In genomic region chr20:4702562-4703280, GRCh38 we compare ENCODE assay signal across 23 cellular contexts. TPM values are rescaled to one million over a fixed set of nuclear protein-coding genes. Genes with fewer than 3 reads are reported as not detected.
DNase-seq lines count a peak whose midpoint lies in the region; ATAC-seq, FAIRE-seq and TF ChIP-seq lines count a peak whose summit lies in the region.
"Had no signal": no experiment of that assay in that cellular context is flagged by ENCODE, and none has a peak within 500 bp of the region (broad histone marks: within the 10 kb centered on the region; RNA-seq: fewer than 3 reads in every experiment).

No MANE protein-coding gene starts in this region.

- TF ChIP-seq POLR2A in GM12878 (IDR thresholded peaks at IDR 0.05; ENCODE audit: low read depth, low read length): no peak

- H3K4me3 Mint-ChIP-seq in activated CD8-positive, alpha-beta memory T cell treated with anti-CD3 and anti-CD28 coated beads, Interleukin-2, amount 10 ng/mL, durations not matched to agents 7 days and 5 days: no peak overlapping the region
- H3K4me3 Mint-ChIP-seq in neural progenitor cell: peak overlapping the region; percentile 7
- no peak overlapping the region for H3K4me3 Mint-ChIP-seq in activated T-helper 1 cell treated with anti-CD3 and anti-CD28 coated beads, Interleukin-12 subunit alpha, Interleukin-12 subunit beta, Interleukin-2, Interleukin-4 antibody, amounts not matched to agents 30 ng/mL and 10 ng/mL and 1 ng/mL, durations not matched to agents 14 hours and 24 hours and 36 hours
- H3K4me3 Mint-ChIP-seq: activated B cell treated with CpG ODN at 0.5 μM for 24 hours; activated naive CD4-positive, alpha-beta T cell treated with anti-CD3 and anti-CD28 coated beads, Interleukin-2, amount 50 U/mL, for 24 hours; IgD-negative memory B cell; stimulated activated memory B cell treated with anti-CD40 and anti-IgM and Interleukin-4, amounts not matched to agents 10 μg/mL and 1 μg/mL and 100 μg/mL, for 72 hours had no signal

- TF ChIP-seq RAD21 in GM12878 (IDR thresholded peaks at IDR 0.05; ENCODE audit: insufficient read depth, low read depth, low read length): no peak

- H3K4me1 Mint-ChIP-seq in activated CD8-positive, alpha-beta memory T cell treated with anti-CD3 and anti-CD28 coated beads, Interleukin-2, amount 10 ng/mL, durations not matched to agents 7 days and 5 days: peaks cover 3% of the 10 kb centered on the region
- peaks cover 41% of the 10 kb centered on the region for H3K4me1 Mint-ChIP-seq in neural progenitor cell
- peaks cover 4% of the 10 kb centered on the region for H3K4me1 Mint-ChIP-seq in activated T-helper 1 cell treated with anti-CD3 and anti-CD28 coated beads, Interleukin-12 subunit alpha, Interleukin-12 subunit beta, Interleukin-2, Interleukin-4 antibody, amounts not matched to agents 30 ng/mL and 10 ng/mL and 1 ng/mL, durations not matched to agents 14 hours and 24 hours and 36 hours (ENCODE audit: low read depth)

- peaks cover 20% of the 10 kb centered on the region for H3K79me2 ChIP-seq in PC-3 (ENCODE audit: low read length)
- no peaks in the 10 kb centered on the region for H3K79me2 ChIP-seq in GM12878 (ENCODE audit: control insufficient read depth, insufficient read depth, low read length)
- no peaks in the 10 kb centered on the region for H3K79me2 ChIP-seq in neural progenitor cell (ENCODE audit: low read depth)
- H3K79me2 ChIP-seq: parathyroid adenoma had no signal

- H3F3A ChIP-seq in PC-3 (ENCODE audit: low read length, unreplicated experiment): no peaks in the 10 kb centered on the region
- no peaks in the 10 kb centered on the region for H3F3A ChIP-seq in neural progenitor cell (ENCODE audit: low read depth)

- peaks cover 9% of the 10 kb centered on the region for H3K36me3 Mint-ChIP-seq in activated CD8-positive, alpha-beta memory T cell treated with anti-CD3 and anti-CD28 coated beads, Interleukin-2, amount 10 ng/mL, durations not matched to agents 7 days and 5 days
- peaks cover 13% of the 10 kb centered on the region for H3K36me3 Mint-ChIP-seq in neural progenitor cell
- H3K36me3 Mint-ChIP-seq in activated T-helper 1 cell treated with anti-CD3 and anti-CD28 coated beads, Interleukin-12 subunit alpha, Interleukin-12 subunit beta, Interleukin-2, Interleukin-4 antibody, amounts not matched to agents 30 ng/mL and 10 ng/mL and 1 ng/mL, durations not matched to agents 14 hours and 24 hours and 36 hours (ENCODE audit: low read depth): peaks cover 7% of the 10 kb centered on the region
- H3K36me3 Mint-ChIP-seq: IgD-negative memory B cell had no signal

- H3K9me3 ChIP-seq in PC-3 (ENCODE audit: low read length) (no peaks in the 10 kb centered on the region), GM12878 (replicated peaks; ENCODE audit: control insufficient read depth, insufficient read depth, low read length) (no peaks in the 10 kb centered on the region), neural progenitor cell (ENCODE audit: low read depth) (no peaks in the 10 kb centered on the region)
- H3K9me3 ChIP-seq: HAP-1 had no signal

- H3K4me1 ChIP-seq in PC-3 (ENCODE audit: insufficient read depth, low read length) (peaks cover 18% of the 10 kb centered on the region), GM12878 (ENCODE audit: control insufficient read depth, insufficient read depth, low read length) (no peaks in the 10 kb centered on the region), neural progenitor cell (peaks cover 11% of the 10 kb centered on the region)
- H3K4me1 ChIP-seq: parathyroid adenoma had no signal

- SMC1A ChIA-PET in GM12878 (lab: Charles Lee; ENCODE audit: uncharacterized antibody, unreplicated experiment): no interaction called here

- BruUV-seq in PC-3 (replicated peaks; lab: Mats Ljungman, UMichigan): no TSS peak
- BruUV-seq in GM12878 (replicated peaks; lab: Mats Ljungman, UMichigan): no TSS peak

- TF ChIP-seq CTCF in PC-3 (conservative IDR thresholded peaks at IDR 0.05; ENCODE audit: low read depth, low read length) (no peak), GM12878 (IDR thresholded peaks at IDR 0.05 in 2 of 3, conservative IDR thresholded peaks at IDR 0.05 in 1 of 3; ENCODE audit: control insufficient read depth in 2 of 3, extremely low read depth in 1 of 3, insufficient read depth in 1 of 3, low read depth in 3 of 3, low read length in 3 of 3) (no peak), neural progenitor cell (IDR thresholded peaks at IDR 0.05) (no peak)

- H3K4me2 ChIP-seq in PC-3 (ENCODE audit: low read length): no peak overlapping the region; the same call in 1 of the 2 replicates
- no peak overlapping the region for H3K4me2 ChIP-seq in GM12878 (ENCODE audit: control insufficient read depth, insufficient read depth)
- H3K4me2 ChIP-seq in neural progenitor cell: no peak overlapping the region

- peak; percentile 9 for ATAC-seq in activated CD8-positive, alpha-beta memory T cell treated with anti-CD3 and anti-CD28 coated beads, Interleukin-2, amount 10 ng/mL, durations not matched to agents 7 days and 5 days
- peak; percentile 20 for ATAC-seq in PC-3
- ATAC-seq in GM12878: no peak
- ATAC-seq in HG03139 (IDR thresholded peaks at IDR 0.05; ENCODE audit: unreplicated experiment): no peak
- ATAC-seq: stimulated activated memory B cell treated with anti-CD40 and anti-IgM and Interleukin-4, amounts not matched to agents 10 μg/mL and 1 μg/mL and 100 μg/mL, for 72 hours had no signal

- H3K27me3 ChIP-seq in PC-3 (ENCODE audit: low read length): no peaks in the 10 kb centered on the region
- no peaks in the 10 kb centered on the region; a peak in 1 of 4 replicates for H3K27me3 ChIP-seq in GM12878 (replicated peaks in 1 of 2; ENCODE audit: control insufficient read depth in 2 of 2, insufficient read depth in 2 of 2, low read length in 1 of 2)
- H3K27me3 ChIP-seq in neural progenitor cell: no peaks in the 10 kb centered on the region
- H3K27me3 ChIP-seq: cardiac muscle cell had no signal

- no peak overlapping the region for H3K27ac ChIP-seq in PC-3 (ENCODE audit: low read length)
- no peak overlapping the region for H3K27ac ChIP-seq in GM12878 (ENCODE audit: control insufficient read depth, insufficient read depth)
- no peak overlapping the region for H3K27ac ChIP-seq in neural progenitor cell
- H3K27ac ChIP-seq: cardiac muscle cell, parathyroid adenoma, skin epidermis had no signal

- peak; percentile 37 for DNase-seq in activated CD8-positive, alpha-beta memory T cell treated with anti-CD3 and anti-CD28 coated beads, Interleukin-2, amount 10 ng/mL, durations not matched to agents 7 days and 5 days
- DNase-seq in activated CD8-positive, alpha-beta memory T cell treated with anti-CD3 and anti-CD28 coated beads, Interleukin-2, amount 50 U/mL, for 4 hours: no peak
- DNase-seq in PC-3: peak; percentile 15
- DNase-seq in GM12878 (ENCODE audit: low read depth, low spot score): no peak
- DNase-seq in neural progenitor cell (ENCODE audit: low spot score): no peak
- DNase-seq in NCI-H2081 (lab: John Stamatoyannopoulos, UW): no peak
- no peak for DNase-seq in activated T-helper 1 cell treated with anti-CD3 and anti-CD28 coated beads, Interleukin-12 subunit alpha, Interleukin-12 subunit beta, Interleukin-2, Interleukin-4 antibody, amounts not matched to agents 30 ng/mL and 10 ng/mL and 1 ng/mL, durations not matched to agents 14 hours and 24 hours and 36 hours (ENCODE audit: low spot score)
- DNase-seq: activated B cell treated with CpG ODN at 0.5 μM for 24 hours; DMS79 treated with DMSO at 0.1 percent for 48 hours; effector CD4-positive, alpha-beta T cell; NCI-H1105; NCI-H2227 treated with DMSO at 0.1 percent for 48 hours; trophoblast cell had no signal

- TF ChIP-seq EP300 in GM12878 (IDR thresholded peaks at IDR 0.05; ENCODE audit: borderline replicate concordance in 1 of 2, control insufficient read depth in 1 of 2, low read depth in 2 of 2, low read length in 2 of 2): no peak

- H3K9me2 ChIP-seq in PC-3 (replicated peaks; ENCODE audit: low read length): no peaks in the 10 kb centered on the region

- RAD21 ChIA-PET in GM12878 (lab: Charles Lee; ENCODE audit: unreplicated experiment): no interaction called here

- in situ Hi-C loops in GM12878 (cut with MboI): no loop called here

- H3K9ac ChIP-seq in PC-3 (ENCODE audit: low read length) (no peak overlapping the region), GM12878 (ENCODE audit: control insufficient read depth, insufficient read depth, low read length) (no peak overlapping the region), neural progenitor cell (no peak overlapping the region)
- H3K9ac ChIP-seq: parathyroid adenoma had no signal

- H3K4me3 ChIP-seq in PC-3 (ENCODE audit: low read length): no peak overlapping the region
- no peak overlapping the region for H3K4me3 ChIP-seq in GM12878
- no peak overlapping the region for H3K4me3 ChIP-seq in neural progenitor cell
- H3K4me3 ChIP-seq: cardiac muscle cell, HAP-1, skin epidermis had no signal

- H3K9me3 Mint-ChIP-seq in activated CD8-positive, alpha-beta memory T cell treated with anti-CD3 and anti-CD28 coated beads, Interleukin-2, amount 10 ng/mL, durations not matched to agents 7 days and 5 days (ENCODE audit: low read depth): no peaks in the 10 kb centered on the region
- no peaks in the 10 kb centered on the region for H3K9me3 Mint-ChIP-seq in neural progenitor cell
- no peaks in the 10 kb centered on the region for H3K9me3 Mint-ChIP-seq in activated T-helper 1 cell treated with anti-CD3 and anti-CD28 coated beads, Interleukin-12 subunit alpha, Interleukin-12 subunit beta, Interleukin-2, Interleukin-4 antibody, amounts not matched to agents 30 ng/mL and 10 ng/mL and 1 ng/mL, durations not matched to agents 14 hours and 24 hours and 36 hours
- H3K9me3 Mint-ChIP-seq: activated B cell treated with CpG ODN at 0.5 μM for 24 hours; activated naive CD4-positive, alpha-beta T cell treated with anti-CD3 and anti-CD28 coated beads, Interleukin-2, amount 50 U/mL, for 24 hours; IgD-negative memory B cell; stimulated activated memory B cell treated with anti-CD40 and anti-IgM and Interleukin-4, amounts not matched to agents 10 μg/mL and 1 μg/mL and 100 μg/mL, for 72 hours had no signal

- POLR2A ChIA-PET in PC-3 (lab: Charles Lee; ENCODE audit: unreplicated experiment): no interaction called here
- POLR2A ChIA-PET in GM12878 (lab: Charles Lee): no interaction called here

- FAIRE-seq in GM12878 (lab: Jason Lieb, UNC): no peak

- CTCF ChIA-PET in activated CD8-positive, alpha-beta memory T cell treated with anti-CD3 and anti-CD28 coated beads, Interleukin-2, amount 10 ng/mL, durations not matched to agents 7 days and 5 days (lab: Charles Lee): no interaction called here
- CTCF ChIA-PET in PC-3 (lab: Charles Lee) (no interaction called here), GM12878 (lab: Yijun Ruan, JAX) (no interaction called here)

- no peak overlapping the region for H2AFZ ChIP-seq in PC-3 (ENCODE audit: low read length)
- H2AFZ ChIP-seq in GM12878 (ENCODE audit: control insufficient read depth, low read depth, low read length): no peak overlapping the region
- no peak overlapping the region for H2AFZ ChIP-seq in neural progenitor cell (replicated peaks)
- H2AFZ ChIP-seq: parathyroid adenoma had no signal

- H3K27ac Mint-ChIP-seq in activated CD8-positive, alpha-beta memory T cell treated with anti-CD3 and anti-CD28 coated beads, Interleukin-2, amount 10 ng/mL, durations not matched to agents 7 days and 5 days: no peak overlapping the region
- H3K27ac Mint-ChIP-seq in neural progenitor cell: peak overlapping the region; percentile 2
- H3K27ac Mint-ChIP-seq in activated T-helper 1 cell treated with anti-CD3 and anti-CD28 coated beads, Interleukin-12 subunit alpha, Interleukin-12 subunit beta, Interleukin-2, Interleukin-4 antibody, amounts not matched to agents 30 ng/mL and 10 ng/mL and 1 ng/mL, durations not matched to agents 14 hours and 24 hours and 36 hours: no peak overlapping the region
- H3K27ac Mint-ChIP-seq: activated B cell treated with CpG ODN at 0.5 μM for 24 hours; activated naive CD4-positive, alpha-beta T cell treated with anti-CD3 and anti-CD28 coated beads, Interleukin-2, amount 50 U/mL, for 24 hours; IgD-negative memory B cell; stimulated activated memory B cell treated with anti-CD40 and anti-IgM and Interleukin-4, amounts not matched to agents 10 μg/mL and 1 μg/mL and 100 μg/mL, for 72 hours had no signal

- WGBS in GM12878 (ENCODE audit: insufficient coverage, insufficient replicate concordance, low lambda C conversion rate, missing lambda C conversion rate): 58% methylated on average over 7 of the region's 7 CpGs

- H3K27me3 Mint-ChIP-seq in activated CD8-positive, alpha-beta memory T cell treated with anti-CD3 and anti-CD28 coated beads, Interleukin-2, amount 10 ng/mL, durations not matched to agents 7 days and 5 days: no peaks in the 10 kb centered on the region
- peaks cover 12% of the 10 kb centered on the region for H3K27me3 Mint-ChIP-seq in neural progenitor cell (ENCODE audit: insufficient read depth, low read depth)
- peaks cover 4% of the 10 kb centered on the region for H3K27me3 Mint-ChIP-seq in activated T-helper 1 cell treated with anti-CD3 and anti-CD28 coated beads, Interleukin-12 subunit alpha, Interleukin-12 subunit beta, Interleukin-2, Interleukin-4 antibody, amounts not matched to agents 30 ng/mL and 10 ng/mL and 1 ng/mL, durations not matched to agents 14 hours and 24 hours and 36 hours (ENCODE audit: insufficient read depth)
- H3K27me3 Mint-ChIP-seq: activated B cell treated with CpG ODN at 0.5 μM for 24 hours; activated naive CD4-positive, alpha-beta T cell treated with anti-CD3 and anti-CD28 coated beads, Interleukin-2, amount 50 U/mL, for 24 hours; IgD-negative memory B cell; stimulated activated memory B cell treated with anti-CD40 and anti-IgM and Interleukin-4, amounts not matched to agents 10 μg/mL and 1 μg/mL and 100 μg/mL, for 72 hours had no signal

- H3K36me3 ChIP-seq in PC-3 (ENCODE audit: low read depth, low read length): peaks cover 26% of the 10 kb centered on the region
- H3K36me3 ChIP-seq in GM12878 (ENCODE audit: control insufficient read depth in 2 of 2, insufficient read depth in 2 of 2, low read length in 1 of 2): 0 out of 4 replicates have a peak, but pooled peaks cover 0 to 3% of the 10 kb centered on the region in 2 experiments
- no peaks in the 10 kb centered on the region for H3K36me3 ChIP-seq in neural progenitor cell
- H3K36me3 ChIP-seq: cardiac muscle cell had no signal

- intact Hi-C loops in PC-3 (cut with micrococcal nuclease): no loop called here
- intact Hi-C loops in GM12878 (cut with micrococcal nuclease; ENCODE audit: unreplicated experiment): no loop called here
- intact Hi-C loops in activated T-helper 1 cell treated with anti-CD3 and anti-CD28 coated beads, Interleukin-12 subunit alpha, Interleukin-12 subunit beta, Interleukin-2, Interleukin-4 antibody, amounts not matched to agents 30 ng/mL and 10 ng/mL and 1 ng/mL, durations not matched to agents 14 hours and 24 hours and 36 hours (cut with micrococcal nuclease): no loop called here

- H4K20me1 ChIP-seq in PC-3 (ENCODE audit: low read length) (peaks cover 28% of the 10 kb centered on the region), GM12878 (ENCODE audit: control insufficient read depth, insufficient read depth) (no peaks in the 10 kb centered on the region), neural progenitor cell (ENCODE audit: low read depth) (no peaks in the 10 kb centered on the region)

RNA-seq across cellular contexts. Expression of gene PRNP, which starts 16.5 kb away (rescaled TPM):
- total RNA-seq in activated CD8-positive, alpha-beta memory T cell treated with anti-CD3 and anti-CD28 coated beads, Interleukin-2, amount 10 ng/mL, durations not matched to agents 7 days and 5 days: 10 to 100 TPM; 37.4 to 50.4 TPM
- total RNA-seq in PC-3 (2014; rRNA removed) (274 and 312 TPM in 2 replicates), GM12878 (2014; rRNA removed) (4.3 and 5.0 TPM in 2 replicates), GM12878 (2014; rRNA removed; fragmentation: Illumina TruSeq; extraction: Trizol) (6.6 and 6.7 TPM in 2 replicates), GM12878 (2021) (4.9 and 5.5 TPM in 2 replicates), neural progenitor cell (ENCODE audit: low replicate concordance) (4.2 and 5.4 TPM in 2 replicates)
- total RNA-seq in GM12878 (2013; cell fraction: nucleolus; rRNA removed): 24.9 and 30.3 TPM in 2 replicates
- polyA plus RNA-seq in GM12878 (2011; ENCODE audit: low read depth): 3.8 TPM
- polyA plus RNA-seq in GM12878 (2011; rRNA removed) (12.8 and 14.8 TPM in 2 replicates), GM12878 (2014; fragmentation: Illumina TruSeq; extraction: Trizol) (6.9 and 8.7 TPM in 2 replicates), GM12878 (2014; fragmentation: Nextera tagmentation; extraction: Ambion mirVana) (1 to 10 TPM; 1.9 to 4.2 TPM), GM12878 (2014; rRNA removed) (7.2 and 8.3 TPM in 2 replicates), GM12878 (2016; fragmentation: Nextera tagmentation; extraction: Ambion mirVana) (1 to 10 TPM; 5.9 to 6.0 TPM)
- 9.0 and 14.4 TPM in 2 replicates for polyA plus RNA-seq in GM12878 (2011; cell fraction: cytosol; rRNA removed)
- 4.4 and 6.8 TPM in 2 replicates for polyA plus RNA-seq in GM12878 (2011; cell fraction: nucleus; rRNA removed)
- 6.9 and 7.6 TPM in 2 replicates for polyA plus RNA-seq in GM12878 (2012)
- 14.3 and 16.3 TPM in 2 replicates for polyA minus RNA-seq in GM12878 (2011; rRNA and poly(A)+ RNA removed)
- polyA minus RNA-seq in GM12878 (2011; cell fraction: cytosol; rRNA and poly(A)+ RNA removed): 3.6 and 5.2 TPM in 2 replicates
- polyA minus RNA-seq in GM12878 (2011; cell fraction: nucleus; rRNA and poly(A)+ RNA removed): 2.5 and 5.2 TPM in 2 replicates
- total RNA-seq in activated T-helper 1 cell treated with anti-CD3 and anti-CD28 coated beads, Interleukin-12 subunit alpha, Interleukin-12 subunit beta, Interleukin-2, Interleukin-4 antibody, amounts not matched to agents 30 ng/mL and 10 ng/mL and 1 ng/mL, durations not matched to agents 14 hours and 24 hours and 36 hours: 44.7 and 49.3 TPM in 2 replicates

RNA-seq across cellular contexts. Expression of gene PRND, which starts 19.0 kb away (rescaled TPM):
- not detected for total RNA-seq in activated CD8-positive, alpha-beta memory T cell treated with anti-CD3 and anti-CD28 coated beads, Interleukin-2, amount 10 ng/mL, durations not matched to agents 7 days and 5 days
- not detected in 2 replicates for total RNA-seq in PC-3 (2014; rRNA removed)
- not detected in 2 replicates for total RNA-seq in GM12878 (2013; cell fraction: nucleolus; rRNA removed)
- total RNA-seq in GM12878 (2014; rRNA removed): not detected in 2 replicates
- not detected in 2 replicates for total RNA-seq in GM12878 (2014; rRNA removed; fragmentation: Illumina TruSeq; extraction: Trizol)
- not detected in 2 replicates for total RNA-seq in GM12878 (2021)
- polyA plus RNA-seq in GM12878 (2011; ENCODE audit: low read depth): not detected
- not detected in 2 replicates for polyA plus RNA-seq in GM12878 (2011; rRNA removed)
- not detected in 2 replicates for polyA plus RNA-seq in GM12878 (2011; cell fraction: cytosol; rRNA removed)
- polyA plus RNA-seq in GM12878 (2011; cell fraction: nucleus; rRNA removed): not detected in 2 replicates
- polyA plus RNA-seq in GM12878 (2012): not detected in 2 replicates
- not detected in 2 replicates for polyA plus RNA-seq in GM12878 (2014; fragmentation: Illumina TruSeq; extraction: Trizol)
- not detected for polyA plus RNA-seq in GM12878 (2014; fragmentation: Nextera tagmentation; extraction: Ambion mirVana)
- not detected in 2 replicates for polyA plus RNA-seq in GM12878 (2014; rRNA removed)
- not detected for polyA plus RNA-seq in GM12878 (2016; fragmentation: Nextera tagmentation; extraction: Ambion mirVana)
- not detected in 2 replicates for polyA minus RNA-seq in GM12878 (2011; rRNA and poly(A)+ RNA removed)
- polyA minus RNA-seq in GM12878 (2011; cell fraction: cytosol; rRNA and poly(A)+ RNA removed): not detected in 2 replicates
- polyA minus RNA-seq in GM12878 (2011; cell fraction: nucleus; rRNA and poly(A)+ RNA removed): not detected in 2 replicates
- total RNA-seq in neural progenitor cell (ENCODE audit: low replicate concordance): not detected in 2 replicates
- not detected in 2 replicates for total RNA-seq in activated T-helper 1 cell treated with anti-CD3 and anti-CD28 coated beads, Interleukin-12 subunit alpha, Interleukin-12 subunit beta, Interleukin-2, Interleukin-4 antibody, amounts not matched to agents 30 ng/mL and 10 ng/mL and 1 ng/mL, durations not matched to agents 14 hours and 24 hours and 36 hours
- total RNA-seq: activated B cell treated with CpG ODN at 0.5 μM for 24 hours; activated CD8-positive, alpha-beta memory T cell treated with anti-CD3 and anti-CD28 coated beads for 36 hours; myocyte had no signal
- polyA plus RNA-seq: cardiac muscle cell had no signal

Comparison
In these comparisons a context has a peak if more than half of its experiments do, and no peak if none do; other contexts are left out.
1. DNase-seq: peak in activated CD8-positive, alpha-beta memory T cell treated with anti-CD3 and anti-CD28 coated beads, Interleukin-2, amount 10 ng/mL, durations not matched to agents 7 days and 5 days (single experiment) and PC-3 (single experiment); none in activated CD8-positive, alpha-beta memory T cell treated with anti-CD3 and anti-CD28 coated beads, Interleukin-2, amount 50 U/mL, for 4 hours (single experiment), GM12878 (single experiment), neural progenitor cell (single experiment), NCI-H2081 (0 of 2) and activated T-helper 1 cell treated with anti-CD3 and anti-CD28 coated beads, Interleukin-12 subunit alpha, Interleukin-12 subunit beta, Interleukin-2, Interleukin-4 antibody, amounts not matched to agents 30 ng/mL and 10 ng/mL and 1 ng/mL, durations not matched to agents 14 hours and 24 hours and 36 hours (single experiment).
2. ATAC-seq: peak in activated CD8-positive, alpha-beta memory T cell treated with anti-CD3 and anti-CD28 coated beads, Interleukin-2, amount 10 ng/mL, durations not matched to agents 7 days and 5 days (single experiment) and PC-3 (single experiment); none in GM12878 (single experiment) and HG03139 (single experiment).